ENCODE assay signal across 8 cellular contexts in the genomic region with DNA sequence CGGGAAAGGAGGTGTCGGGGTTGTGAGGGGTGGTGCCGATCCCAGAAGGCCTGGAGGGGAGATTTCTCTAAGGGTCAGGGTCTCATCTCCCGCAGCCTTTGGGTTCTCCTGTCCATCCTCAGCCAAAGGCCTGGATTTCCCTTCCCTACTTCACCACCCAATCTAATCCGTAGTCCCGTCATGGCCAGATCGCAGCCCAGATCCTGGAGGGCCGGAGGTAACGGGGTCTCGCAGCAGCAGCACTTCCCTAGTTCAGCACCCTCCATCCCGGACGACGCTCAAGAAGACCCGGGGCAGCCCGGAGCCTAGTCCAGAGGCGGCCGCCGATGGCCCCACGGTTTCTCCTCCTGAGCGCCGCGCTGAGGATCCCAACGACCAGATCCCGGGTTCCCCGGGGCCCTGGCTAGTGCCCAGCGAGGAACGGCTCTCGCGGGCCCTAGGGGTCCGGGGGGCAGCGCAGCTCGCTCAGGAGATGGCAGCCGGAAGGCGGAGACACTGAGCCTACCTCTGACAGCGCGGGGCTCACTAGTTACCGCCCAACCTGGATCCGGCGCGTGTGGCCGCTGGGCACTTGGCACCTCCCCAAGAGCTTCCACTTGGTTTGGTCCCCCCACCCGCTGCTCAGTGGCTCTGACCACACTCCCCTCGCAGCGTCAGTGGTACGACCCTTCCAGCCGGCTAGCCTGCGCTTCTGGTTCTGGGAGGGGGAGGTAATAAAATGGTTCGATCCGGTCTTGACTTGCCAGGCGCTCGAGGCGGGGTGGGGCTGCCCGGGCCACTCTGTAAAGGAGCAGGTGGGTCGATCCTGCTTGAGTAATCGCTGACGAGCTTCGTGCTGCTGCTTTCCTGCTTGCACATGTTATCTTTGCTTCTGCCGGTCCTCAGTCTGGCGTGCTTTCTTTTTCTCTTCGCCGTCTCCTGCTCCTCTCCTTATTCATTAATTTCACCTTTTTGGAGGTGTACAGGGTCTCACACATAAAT. TPM values are rescaled to one million over a fixed set of nuclear protein-coding genes. Genes with fewer than 3 reads are reported as not detected.
DNase-seq lines count a peak whose midpoint lies in the region; ATAC-seq and TF ChIP-seq lines count a peak whose summit lies in the region.

No MANE protein-coding gene starts in this region.

- no peak for TF ChIP-seq CTCF in WTC11 (IDR thresholded peaks at IDR 0.05)
- peak in 1 of 2 donors; percentile 47 for TF ChIP-seq CTCF in mammary epithelial cell (conservative IDR thresholded peaks at IDR 0.05 in 1 of 2, IDR thresholded peaks at IDR 0.05 in 1 of 2; ENCODE audit: extremely low read depth in 1 of 2, insufficient read depth in 1 of 2, low read depth in 1 of 2, low read length in 2 of 2)

- peak overlapping the region; percentile 66 for H3K4me3 Mint-ChIP-seq in WTC11

- H3K27me3 ChIP-seq in BLaER1 (peaks cover 5% of the 10 kb centered on the region; the same call in 1 of the 2 replicates), mammary epithelial cell (ENCODE audit: insufficient read depth, low read length) (no peaks in the 10 kb centered on the region)

- peak; percentile 40 for ATAC-seq in GM21619 (IDR thresholded peaks at IDR 0.05; ENCODE audit: unreplicated experiment)
- peak; percentile 63 for ATAC-seq in WTC11
- ATAC-seq in HG02623 (IDR thresholded peaks at IDR 0.05; ENCODE audit: unreplicated experiment), result no peak

- DNase-seq in NCI-H128 (lab: John Stamatoyannopoulos, UW; ENCODE audit: unreplicated experiment) (peak; percentile 82), WTC11 (ENCODE audit: low spot score) (peak; percentile 89), mammary epithelial cell (peak; percentile 88), iris pigment epithelial cell (ENCODE audit: low read depth) (peak; percentile 79)
- DNase-seq in stimulated activated CD4-positive, alpha-beta T cell treated with anti-CD3 and anti-CD28 coated beads, Interleukin-12 subunit alpha, Interleukin-12 subunit beta, amount 100 ng/mL, for 4 hours, result peak; percentile 53

- CTCF ChIA-PET in WTC11 (lab: Charles Lee), result interaction anchor here (0.7 to 2.9 kb wide), 11 partner anchors 9 to 269 kb away, joined by 3 to 24 read pairs (median 7); partner anchors contain the start of genes PQBP1 and TIMM17B
- CTCF ChIA-PET in mammary epithelial cell (lab: Charles Lee; ENCODE audit: low non-redundant PET), result interaction anchor here (0.6 to 1.4 kb wide), 2 partner anchors 10 to 25 kb away, joined by 3 to 5 read pairs; no protein-coding TSS in a partner anchor

- no peaks in the 10 kb centered on the region for H4K20me1 ChIP-seq in BLaER1
- H4K20me1 ChIP-seq in mammary epithelial cell (ENCODE audit: insufficient read depth, low read length), result no peaks in the 10 kb centered on the region

- H2AFZ ChIP-seq in mammary epithelial cell (ENCODE audit: low read depth, low read length), result peak overlapping the region; percentile 48

- H3K4me2 ChIP-seq in BLaER1 (peak overlapping the region; percentile 76), mammary epithelial cell (ENCODE audit: insufficient read depth, low read depth, low read length) (peak overlapping the region; percentile 83)

- H3K27ac ChIP-seq in BLaER1, result peak overlapping the region; percentile 75
- H3K27ac ChIP-seq in mammary epithelial cell (ENCODE audit: insufficient read depth, low read depth, low read length), result peak overlapping the region; percentile 81

- H3K36me3 ChIP-seq in BLaER1 (no peaks in the 10 kb centered on the region), mammary epithelial cell (ENCODE audit: insufficient read depth, low read length) (no peaks in the 10 kb centered on the region)

- H3K27ac Mint-ChIP-seq in WTC11, result 0 out of 2 replicates have a peak overlapping the region, but pooled peaks have one; percentile 58

- POLR2A ChIA-PET in WTC11 (lab: Charles Lee), result interaction anchor here (1.2 to 2.1 kb wide), 2 partner anchors 11 to 18 kb away, joined by 5 read pairs; no protein-coding TSS in a partner anchor

- dilution Hi-C loops in mammary epithelial cell (cut with HindIII; ENCODE audit: low sequenced_read_pairs), result no loop called here

- WGBS in mammary epithelial cell (ENCODE audit: low coverage, missing lambda C conversion rate), result 37% methylated on average over 40 of the region's 61 CpGs

- H3K9ac ChIP-seq in BLaER1 (peak overlapping the region; percentile 18; the same call in 1 of the 2 replicates), mammary epithelial cell (ENCODE audit: insufficient read depth, low read length) (peak overlapping the region; percentile 7)

- no peaks in the 10 kb centered on the region for H3K36me3 Mint-ChIP-seq in WTC11

- in situ Hi-C loops in mammary epithelial cell (cut with MboI; ENCODE audit: low sequenced_read_pairs in 2 of 2), result no loop called here

- intact Hi-C loops in mammary epithelial cell (cut with micrococcal nuclease), result loop anchor here (2.0 kb wide), 2 partner anchors 19 to 123 kb away; partner anchors contain the start of gene TFE3

- H3K9me3 ChIP-seq in BLaER1 (peaks cover 14% of the 10 kb centered on the region), mammary epithelial cell (replicated peaks; ENCODE audit: insufficient read depth, low read length) (peaks cover 3% of the 10 kb centered on the region)

- H3K4me3 ChIP-seq in BLaER1 (peak overlapping the region; percentile 58), mammary epithelial cell (replicated peaks in 1 of 3; ENCODE audit: insufficient read depth in 1 of 3, low read depth in 2 of 3, low read length in 3 of 3) (peak overlapping the region; percentile 18 to 50 (median 48))

- H3K9me3 Mint-ChIP-seq in WTC11, result no peaks in the 10 kb centered on the region

- H3K27me3 Mint-ChIP-seq in WTC11 (ENCODE audit: low read depth), result peaks cover 65% of the 10 kb centered on the region

- TSS peak; percentile 46 for BruUV-seq in mammary epithelial cell (replicated peaks; lab: Mats Ljungman, UMichigan)

- H3K4me1 Mint-ChIP-seq in WTC11, result peaks cover 13% of the 10 kb centered on the region

- H3K4me1 ChIP-seq in BLaER1 (peaks cover 50% of the 10 kb centered on the region), mammary epithelial cell (ENCODE audit: insufficient read depth, low read length) (peaks cover 7% of the 10 kb centered on the region)

- peaks cover 8% of the 10 kb centered on the region for H3K79me2 ChIP-seq in mammary epithelial cell (ENCODE audit: insufficient read depth, low read length)

TF ChIP-seq in WTC11, 78 proteins besides CTCF, POLR2A, EP300 and RAD21 (continues in another document):
- TF ChIP-seq, protein P1, sequence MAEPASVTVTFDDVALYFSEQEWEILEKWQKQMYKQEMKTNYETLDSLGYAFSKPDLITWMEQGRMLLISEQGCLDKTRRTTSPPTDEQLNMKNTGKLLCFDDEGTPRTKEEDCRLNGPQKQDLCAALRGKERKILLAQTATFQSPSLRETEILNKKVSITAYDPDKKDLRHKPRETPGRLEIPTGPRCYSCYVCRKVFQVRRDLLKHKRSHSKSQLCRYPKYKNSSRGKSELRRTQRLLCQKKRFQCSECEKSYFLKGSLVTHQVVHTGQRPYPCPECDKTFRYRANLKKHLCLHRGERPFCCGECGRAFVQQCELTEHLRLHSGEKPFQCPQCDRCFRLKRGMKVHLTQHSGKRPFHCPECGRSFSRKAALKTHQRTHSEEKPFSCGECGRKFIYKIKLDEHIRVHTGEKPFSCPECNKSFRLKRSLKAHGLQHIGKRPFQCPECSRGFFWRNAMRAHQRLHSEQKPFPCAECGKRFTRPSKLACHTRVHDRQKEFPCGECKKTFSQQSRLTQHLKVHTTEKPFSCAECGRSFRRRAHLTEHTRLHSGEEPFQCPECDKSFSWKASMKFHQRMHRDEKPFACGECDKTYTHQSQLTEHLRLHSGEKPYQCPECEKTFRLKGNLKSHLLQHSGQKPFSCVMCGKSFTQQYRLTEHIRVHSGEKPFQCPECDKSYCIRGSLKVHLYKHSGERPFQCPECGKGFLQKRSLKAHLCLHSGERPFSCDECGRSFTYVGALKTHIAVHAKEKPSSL (CRISPR knock-in tag; conservative IDR thresholded peaks at IDR 0.05), result no peak
- TF ChIP-seq NR2C2 (CRISPR knock-in tag; IDR thresholded peaks at IDR 0.05), result no peak
- no peak for TF ChIP-seq JUN (CRISPR knock-in tag; IDR thresholded peaks at IDR 0.05)
- no peak for TF ChIP-seq GABPB1 (CRISPR knock-in tag; IDR thresholded peaks at IDR 0.05)

RNA-seq across cellular contexts. Expression of gene MAGIX, which starts 3.6 kb away (rescaled TPM):
- 1.2 to 2.4 TPM (median 2.0 TPM) in 3 replicates for total RNA-seq in WTC11 (2021)
- 1 to 10 TPM; 1.4 to 2.8 TPM for total RNA-seq in mammary epithelial cell
- 1.3 TPM for polyA plus RNA-seq in mammary epithelial cell
- not detected for polyA minus RNA-seq in mammary epithelial cell

RNA-seq across cellular contexts. Expression of gene PLP2, which starts 5.5 kb away (rescaled TPM):
- total RNA-seq in WTC11 (2021) (11.8 to 12.9 TPM (median 12.4 TPM) in 3 replicates), mammary epithelial cell (100 to 1,000 TPM in 1 of 2 donors, 10 to 100 TPM in 1; 68.5 to 377 TPM)
- polyA plus RNA-seq in mammary epithelial cell, result 629 TPM
- polyA minus RNA-seq in mammary epithelial cell, result 468 TPM

RNA-seq across cellular contexts. Expression of gene PRICKLE3, which starts 20.0 kb away (rescaled TPM):
- total RNA-seq in WTC11 (2021) (12.5 to 14.6 TPM (median 12.8 TPM) in 3 replicates), mammary epithelial cell (10 to 100 TPM; 13.2 to 25.4 TPM)
- 13.2 TPM for polyA plus RNA-seq in mammary epithelial cell
- polyA minus RNA-seq in mammary epithelial cell, result 34.0 TPM

RNA-seq across cellular contexts. Expression of gene SYP, which starts 33.8 kb away (rescaled TPM):
- total RNA-seq in WTC11 (2021) (4.8 to 7.0 TPM (median 5.3 TPM) in 3 replicates), mammary epithelial cell (under 1 TPM in 1 of 2 donors, not detected in 1; 0.49 TPM)
- polyA plus RNA-seq in mammary epithelial cell, result 0.09 TPM
- not detected for polyA minus RNA-seq in mammary epithelial cell

RNA-seq across cellular contexts. Expression of gene GPKOW, which starts 42.7 kb away (rescaled TPM):
- total RNA-seq in WTC11 (2021) (18.5 to 19.9 TPM (median 19.0 TPM) in 3 replicates), mammary epithelial cell (10 to 100 TPM; 12.8 to 18.7 TPM)
- 18.8 TPM for polyA plus RNA-seq in mammary epithelial cell
- 10.1 TPM for polyA minus RNA-seq in mammary epithelial cell
